Comparison of ENCODE assay signal across 11 cellular contexts in the genomic region with DNA sequence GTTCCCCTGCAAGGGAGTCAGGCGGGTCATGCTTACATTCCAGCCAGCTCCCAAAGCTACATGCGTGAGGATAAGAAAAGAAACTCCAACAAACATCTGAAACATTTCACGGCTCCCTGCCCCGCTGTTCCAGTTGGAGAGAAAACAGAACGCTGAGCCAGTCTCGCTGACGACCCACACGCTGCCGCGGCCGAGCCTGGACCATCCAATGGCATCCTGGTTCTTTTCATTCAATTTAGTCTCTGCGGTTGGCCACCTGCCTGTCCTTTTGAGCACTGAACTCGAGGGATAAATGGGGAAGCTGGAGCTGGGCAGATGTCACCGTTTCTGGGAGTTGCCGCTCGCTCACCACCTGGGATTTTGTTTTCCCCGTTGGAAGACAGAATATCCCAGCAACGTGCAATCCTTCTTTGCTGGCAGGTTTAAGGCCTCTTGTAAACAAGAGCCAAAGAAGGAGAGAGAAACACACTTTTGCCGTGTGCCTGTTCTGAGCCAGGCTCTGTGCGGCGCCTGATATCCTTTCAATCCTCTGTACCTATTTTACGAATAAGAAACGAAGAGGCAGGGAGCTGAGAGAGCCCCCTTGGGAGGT. TPM values are rescaled to one million over a fixed set of nuclear protein-coding genes. Genes with fewer than 3 reads are reported as not detected.
A peak's percentile ranks its signal among the peaks of the same experiment; 100 is the strongest.
DNase-seq lines count a peak whose midpoint lies in the region; ATAC-seq and TF ChIP-seq lines count a peak whose summit lies in the region.
"Had no signal": no experiment of that assay in that cellular context is flagged by ENCODE, and none has a peak within 500 bp of the region (broad histone marks: within the 10 kb centered on the region; RNA-seq: fewer than 3 reads in every experiment).

No MANE protein-coding gene starts in this region.

- in situ Hi-C loops in astrocyte of the cerebellum (cut with HindIII; ENCODE audit: low sequenced_read_pairs), result loop anchor here (5.0 kb wide), 2 partner anchors 51 to 276 kb away; no protein-coding TSS in a partner anchor

- intact Hi-C loops in spleen (cut with DNase I; ENCODE audit: low total_unique reads) (no loop called here), CD14-positive monocyte (cut with micrococcal nuclease) (no loop called here)
- intact Hi-C loops in CD4-positive, alpha-beta T cell (cut with DNase I, micrococcal nuclease), result no loop called here

- no peak for ATAC-seq in GM21526 (IDR thresholded peaks at IDR 0.05; ENCODE audit: low FRiP score, unreplicated experiment)
- no peak for ATAC-seq in CD4-positive, alpha-beta T cell (ENCODE audit: poor library complexity)
- ATAC-seq in GM19455 (IDR thresholded peaks at IDR 0.05; ENCODE audit: unreplicated experiment), result no peak

- H3K27ac ChIP-seq in spleen, result no peak overlapping the region
- no peak overlapping the region for H3K27ac ChIP-seq in CD4-positive, alpha-beta T cell (ENCODE audit: low read depth, low read length)
- H3K27ac ChIP-seq: VCaP had no signal

- DNase-seq in NCI-H146 treated with DMSO at 0.1 percent for 48 hours (lab: John Stamatoyannopoulos, UW; ENCODE audit: unreplicated experiment) (peak; percentile 22), astrocyte of the cerebellum (ENCODE audit: low read depth) (peak; percentile 32), kidney tubule cell (ENCODE audit: low spot score) (peak; percentile 43), spleen (peak; percentile 19), CD14-positive monocyte (ENCODE audit: low spot score) (no peak)
- DNase-seq in CD4-positive, alpha-beta T cell, result no peak
- DNase-seq: activated T-cell treated with anti-CD3 and anti-CD28 coated beads, Interleukin-2, amount 50 U/mL, for 24 hours had no signal

- no peaks in the 10 kb centered on the region for H3K36me3 ChIP-seq in spleen

- H3K4me3 Mint-ChIP-seq in CD14-positive monocyte, result no peak overlapping the region
- no peak overlapping the region for H3K4me3 Mint-ChIP-seq in CD4-positive, alpha-beta T cell
- H3K4me3 Mint-ChIP-seq: activated T-cell treated with anti-CD3 and anti-CD28 coated beads, Interleukin-2, amount 50 U/mL, for 24 hours; central memory CD8-positive, alpha-beta T cell had no signal

- H3K4me1 ChIP-seq in spleen, result peaks cover 0 to 8% (median 1%) of the 10 kb centered on the region in 6 donors

- H3K27ac Mint-ChIP-seq in CD14-positive monocyte, result no peak overlapping the region
- no peak overlapping the region for H3K27ac Mint-ChIP-seq in CD4-positive, alpha-beta T cell
- H3K27ac Mint-ChIP-seq: activated T-cell treated with anti-CD3 and anti-CD28 coated beads, Interleukin-2, amount 50 U/mL, for 24 hours had no signal

- POLR2A ChIA-PET in CD4-positive, alpha-beta T cell (lab: Charles Lee), result no interaction called here

- TF ChIP-seq CTCF in astrocyte of the cerebellum (IDR thresholded peaks at IDR 0.05; ENCODE audit: low read depth, low read length, missing control alignments) (no peak), spleen (IDR thresholded peaks at IDR 0.05 in 8 of 11, conservative IDR thresholded peaks at IDR 0.05 in 3 of 11) (no peak), CD14-positive monocyte (IDR thresholded peaks at IDR 0.05) (no peak)
- no peak for TF ChIP-seq CTCF in CD4-positive, alpha-beta T cell (IDR thresholded peaks at IDR 0.05)

- no peaks in the 10 kb centered on the region for H3K9me3 ChIP-seq in spleen
- H3K9me3 ChIP-seq in CD4-positive, alpha-beta T cell (ENCODE audit: control insufficient read depth, low read length), result no peaks in the 10 kb centered on the region

- no peaks in the 10 kb centered on the region for H3K9me3 Mint-ChIP-seq in CD14-positive monocyte
- H3K9me3 Mint-ChIP-seq in CD4-positive, alpha-beta T cell, result no peaks in the 10 kb centered on the region
- H3K9me3 Mint-ChIP-seq: activated T-cell treated with anti-CD3 and anti-CD28 coated beads, Interleukin-2, amount 50 U/mL, for 24 hours; central memory CD8-positive, alpha-beta T cell had no signal

- H3K27me3 Mint-ChIP-seq in CD14-positive monocyte (ENCODE audit: low read depth in 3 of 3), result peaks cover 12 to 20% (median 13%) of the 10 kb centered on the region in 3 donors
- no peaks in the 10 kb centered on the region for H3K27me3 Mint-ChIP-seq in CD4-positive, alpha-beta T cell

- TF ChIP-seq POLR2A in spleen (IDR thresholded peaks at IDR 0.05), result no peak

- CTCF ChIA-PET in CD4-positive, alpha-beta T cell (lab: Charles Lee), result no interaction called here

- 64 to 75% (median 68%) methylated on average over 23 of the region's 23 CpGs for WGBS in spleen, 5 donors

- H3K4me3 ChIP-seq in astrocyte of the cerebellum (ENCODE audit: low read depth, low read length) (no peak overlapping the region), spleen (no peak overlapping the region)

- H3K27me3 ChIP-seq in spleen (replicated peaks in 1 of 7), result peaks cover 0 to 53% (median 0%) of the 10 kb centered on the region in 7 donors
- peaks cover 8% of the 10 kb centered on the region for H3K27me3 ChIP-seq in CD4-positive, alpha-beta T cell (ENCODE audit: control insufficient read depth, insufficient read depth, low read length)

- H3K4me1 Mint-ChIP-seq in CD14-positive monocyte, result no peaks in the 10 kb centered on the region
- no peaks in the 10 kb centered on the region for H3K4me1 Mint-ChIP-seq in CD4-positive, alpha-beta T cell (ENCODE audit: low read depth)
- H3K4me1 Mint-ChIP-seq: central memory CD8-positive, alpha-beta T cell had no signal

- no peaks in the 10 kb centered on the region for H3K36me3 Mint-ChIP-seq in CD14-positive monocyte
- H3K36me3 Mint-ChIP-seq in CD4-positive, alpha-beta T cell (ENCODE audit: low read depth), result no peaks in the 10 kb centered on the region

RNA-seq across cellular contexts. Expression of gene SHISAL1, which starts 45.3 kb away (rescaled TPM):
- under 1 TPM; 0.11 to 0.47 (median 0.26) TPM for total RNA-seq in spleen
- polyA plus RNA-seq in spleen, result under 1 TPM; 0.10 to 0.35 (median 0.15) TPM
- not detected for polyA plus RNA-seq in CD14-positive monocyte
- not detected for total RNA-seq in CD4-positive, alpha-beta T cell

Comparison
In these comparisons a context has a peak if more than half of its experiments do, and no peak if none do; other contexts are left out.
1. DNase-seq: peak in NCI-H146 treated with DMSO at 0.1 percent for 48 hours (single experiment), astrocyte of the cerebellum (single experiment), kidney tubule cell (single experiment) and spleen (single experiment); none in CD14-positive monocyte (single experiment) and CD4-positive, alpha-beta T cell (0 of 10).